Comparison of ENCODE assay signal across 28 cellular contexts in genomic region chr1:28394136-28394535, GRCh38.
"Had no signal": no experiment of that assay in that cellular context is flagged by ENCODE, and none has a peak within 500 bp of the region (broad histone marks: within the 10 kb centered on the region; RNA-seq: fewer than 3 reads in every experiment).

No MANE protein-coding gene starts in this region.

- H3K9me3 Mint-ChIP-seq: activated naive CD8-positive, alpha-beta T cell treated with anti-CD3 and anti-CD28 coated beads, Interleukin-2, amount 10 ng/mL, durations not matched to agents 7 days and 5 days; endodermal cell; neural crest cell; stimulated activated memory B cell treated with anti-CD40 and anti-IgM and Interleukin-4, amounts not matched to agents 10 μg/mL and 1 μg/mL and 100 μg/mL, for 72 hours had no signal

- H3K4me3 ChIP-seq: ascending aorta, esophagus muscularis mucosa, left lung, lower lobe of right lung, mucosa of descending colon, right atrium auricular region, smooth muscle cell, suprapubic skin, tibial artery, upper lobe of right lung had no signal

- DNase-seq: activated CD4-positive, alpha-beta T cell treated with anti-CD3 and anti-CD28 coated beads for 36 hours; activated CD4-positive, CD25-positive, alpha-beta regulatory T cell; activated CD8-positive, alpha-beta memory T cell treated with anti-CD3 and anti-CD28 coated beads, Interleukin-2, amount 10 ng/mL, durations not matched to agents 7 days and 5 days; activated CD8-positive, alpha-beta T cell treated with anti-CD3 and anti-CD28 coated beads, Interleukin-2, amount 10 ng/mL, durations not matched to agents 7 days and 5 days; activated effector memory CD4-positive, alpha-beta T cell treated with Interleukin-2 at 50 U/mL for 16 hours; activated naive CD4-positive, alpha-beta T cell treated with Interleukin-2 at 50 U/mL for 16 hours; activated naive CD8-positive, alpha-beta T cell treated with anti-CD3 and anti-CD28 coated beads, Interleukin-2, amount 10 ng/mL, durations not matched to agents 7 days and 5 days; endodermal cell; foreskin keratinocyte; left lung; lower lobe of right lung; mesendoderm; mucosa of descending colon; nucleus accumbens; stimulated activated CD4-positive, alpha-beta T cell treated with anti-CD3 and anti-CD28 coated beads, Interleukin-1b, Interleukin-23, amount 100 ng/mL, for 48 hours; stimulated activated CD4-positive, alpha-beta T cell treated with anti-CD3 and anti-CD28 coated beads, Interleukin-4, amount 100 ng/mL, for 4 hours; stimulated activated CD8-positive, alpha-beta memory T cell treated with anti-CD3 and anti-CD28 coated beads, Interleukin-4, amount 100 ng/mL, for 48 hours; tibial artery; upper lobe of right lung had no signal

- H3K9me3 ChIP-seq: ascending aorta, esophagus muscularis mucosa, left lung, lower lobe of right lung, mucosa of descending colon, right atrium auricular region, suprapubic skin, tibial artery, upper lobe of right lung had no signal

- H3K27ac Mint-ChIP-seq: activated CD4-positive, alpha-beta T cell treated with anti-CD3 and anti-CD28 coated beads for 36 hours; activated CD8-positive, alpha-beta memory T cell treated with anti-CD3 and anti-CD28 coated beads, Interleukin-2, amount 10 ng/mL, durations not matched to agents 7 days and 5 days; activated CD8-positive, alpha-beta T cell treated with anti-CD3 and anti-CD28 coated beads, Interleukin-2, amount 10 ng/mL, durations not matched to agents 7 days and 5 days; activated naive CD8-positive, alpha-beta T cell treated with anti-CD3 and anti-CD28 coated beads, Interleukin-2, amount 10 ng/mL, durations not matched to agents 7 days and 5 days; endodermal cell; stimulated activated memory B cell treated with anti-CD40 and anti-IgM and Interleukin-4, amounts not matched to agents 10 μg/mL and 1 μg/mL and 100 μg/mL, for 72 hours had no signal

- H3K4me1 ChIP-seq: ascending aorta, lower lobe of right lung, right atrium auricular region, suprapubic skin, tibial artery, upper lobe of right lung had no signal

- FAIRE-seq: islet of Langerhans had no signal

- H3K4me3 Mint-ChIP-seq: activated CD4-positive, alpha-beta T cell treated with anti-CD3 and anti-CD28 coated beads for 36 hours; activated CD8-positive, alpha-beta memory T cell treated with anti-CD3 and anti-CD28 coated beads, Interleukin-2, amount 10 ng/mL, durations not matched to agents 7 days and 5 days; activated CD8-positive, alpha-beta T cell treated with anti-CD3 and anti-CD28 coated beads, Interleukin-2, amount 10 ng/mL, durations not matched to agents 7 days and 5 days; activated naive CD8-positive, alpha-beta T cell treated with anti-CD3 and anti-CD28 coated beads, Interleukin-2, amount 10 ng/mL, durations not matched to agents 7 days and 5 days; brain; endodermal cell; neural crest cell; stimulated activated memory B cell treated with anti-CD40 and anti-IgM and Interleukin-4, amounts not matched to agents 10 μg/mL and 1 μg/mL and 100 μg/mL, for 72 hours had no signal

- H3K27ac ChIP-seq: ascending aorta, esophagus muscularis mucosa, foreskin keratinocyte, left lung, lower lobe of right lung, right atrium auricular region, suprapubic skin, tibial artery, upper lobe of right lung had no signal

- H3K27me3 Mint-ChIP-seq: activated CD4-positive, alpha-beta T cell treated with anti-CD3 and anti-CD28 coated beads for 36 hours; activated CD8-positive, alpha-beta memory T cell treated with anti-CD3 and anti-CD28 coated beads, Interleukin-2, amount 10 ng/mL, durations not matched to agents 7 days and 5 days; activated naive CD8-positive, alpha-beta T cell treated with anti-CD3 and anti-CD28 coated beads, Interleukin-2, amount 10 ng/mL, durations not matched to agents 7 days and 5 days; brain; stimulated activated memory B cell treated with anti-CD40 and anti-IgM and Interleukin-4, amounts not matched to agents 10 μg/mL and 1 μg/mL and 100 μg/mL, for 72 hours had no signal

- ATAC-seq: activated CD4-positive, alpha-beta T cell treated with anti-CD3 and anti-CD28 coated beads for 36 hours; activated CD8-positive, alpha-beta memory T cell treated with anti-CD3 and anti-CD28 coated beads, Interleukin-2, amount 10 ng/mL, durations not matched to agents 7 days and 5 days; activated CD8-positive, alpha-beta T cell treated with anti-CD3 and anti-CD28 coated beads, Interleukin-2, amount 10 ng/mL, durations not matched to agents 7 days and 5 days; foreskin keratinocyte; left lung; lower lobe of right lung; mucosa of descending colon; stimulated activated memory B cell treated with anti-CD40 and anti-IgM and Interleukin-4, amounts not matched to agents 10 μg/mL and 1 μg/mL and 100 μg/mL, for 72 hours; upper lobe of right lung had no signal

- H3K36me3 ChIP-seq: upper lobe of right lung had no signal

- H3K4me2 ChIP-seq: smooth muscle cell had no signal

- H3K27me3 ChIP-seq: ascending aorta, esophagus muscularis mucosa, foreskin keratinocyte, left lung, right atrium auricular region, suprapubic skin, tibial artery, upper lobe of right lung had no signal
